ENCODE assay signal across 18 cellular contexts in genomic region chr6:2917065-2917464, GRCh38. TPM values are rescaled to one million over a fixed set of nuclear protein-coding genes. Genes with fewer than 3 reads are reported as not detected.
DNase-seq lines count a peak whose midpoint lies in the region; ATAC-seq and TF ChIP-seq lines count a peak whose summit lies in the region.
"Had no signal": no experiment of that assay in that cellular context is flagged by ENCODE, and none has a peak within 500 bp of the region (broad histone marks: within the 10 kb centered on the region; RNA-seq: fewer than 3 reads in every experiment).

No MANE protein-coding gene starts in this region.

- TF ChIP-seq CTCF in natural killer cell (IDR thresholded peaks at IDR 0.05) (no peak), brain microvascular endothelial cell (IDR thresholded peaks at IDR 0.05; ENCODE audit: low read depth, low read length, missing control alignments) (peak; percentile 17)

- no peaks in the 10 kb centered on the region for H3K9me3 Mint-ChIP-seq in natural killer cell
- H3K9me3 Mint-ChIP-seq in natural killer cell treated with Interleukin-12 subunit alpha and Interleukin-12 subunit beta and Interleukin-15 and Interleukin-18, amount 100 ng/mL, for 72 hours, result peaks cover 3% of the 10 kb centered on the region
- peaks cover 8% of the 10 kb centered on the region for H3K9me3 Mint-ChIP-seq in activated CD4-positive, alpha-beta T cell treated with anti-CD3 and anti-CD28 coated beads, Interleukin-2, amount 10 ng/mL, durations not matched to agents 7 days and 5 days

- H3K4me1 Mint-ChIP-seq in natural killer cell, result peaks cover 47 to 56% of the 10 kb centered on the region in 2 donors
- H3K4me1 Mint-ChIP-seq in natural killer cell treated with Interleukin-12 subunit alpha and Interleukin-12 subunit beta and Interleukin-15 and Interleukin-18, amount 100 ng/mL, for 72 hours (ENCODE audit: low read depth in 2 of 2), result peaks cover 43 to 45% of the 10 kb centered on the region in 2 donors
- peaks cover 18% of the 10 kb centered on the region for H3K4me1 Mint-ChIP-seq in activated CD4-positive, alpha-beta T cell treated with anti-CD3 and anti-CD28 coated beads, Interleukin-2, amount 10 ng/mL, durations not matched to agents 7 days and 5 days

- peaks cover 2% of the 10 kb centered on the region for H3K9me3 ChIP-seq in iPS-18c (ENCODE audit: control insufficient read depth, insufficient read depth, low read length)
- H3K9me3 ChIP-seq: ovary, stomach had no signal

- H3K36me3 ChIP-seq in brain microvascular endothelial cell (replicated peaks), result no peaks in the 10 kb centered on the region
- H3K36me3 ChIP-seq: ovary, stomach had no signal

- DNase-seq in natural killer cell (no peak), brain microvascular endothelial cell (no peak), NCI-H146 treated with DMSO at 0.1 percent for 48 hours (lab: John Stamatoyannopoulos, UW; ENCODE audit: unreplicated experiment) (no peak), NCI-H1694 (lab: John Stamatoyannopoulos, UW) (no peak), Kasumi-1 (lab: John Stamatoyannopoulos, UW) (no peak)
- DNase-seq in natural killer cell treated with Interleukin-12 subunit alpha and Interleukin-12 subunit beta and Interleukin-15 and Interleukin-18, amount 100 ng/mL, for 72 hours (ENCODE audit: low spot score), result no peak
- no peak for DNase-seq in activated CD4-positive, alpha-beta T cell treated with anti-CD3 and anti-CD28 coated beads, Interleukin-2, amount 10 ng/mL, durations not matched to agents 7 days and 5 days
- DNase-seq: aorta; effector CD4-positive, alpha-beta T cell; foreskin fibroblast; NCI-H1436; NCI-H748 treated with DMSO at 0.1 percent for 48 hours; ovary; T-helper 9 cell had no signal

- H3K27me3 ChIP-seq in brain microvascular endothelial cell (replicated peaks), result no peaks in the 10 kb centered on the region
- H3K27me3 ChIP-seq: ovary, stomach had no signal

- no peak overlapping the region for H3K4me3 ChIP-seq in brain microvascular endothelial cell (ENCODE audit: low read depth, low read length)
- H3K4me3 ChIP-seq in iPS-18c (ENCODE audit: insufficient read depth, low read depth, low read length), result peak overlapping the region; percentile 28; the same call in 1 of the 2 replicates
- H3K4me3 ChIP-seq: ovary, smooth muscle cell, stomach had no signal

- H3K27ac ChIP-seq in brain microvascular endothelial cell, result no peak overlapping the region
- H3K27ac ChIP-seq: ovary, stomach had no signal

- CTCF ChIA-PET in activated CD4-positive, alpha-beta T cell treated with anti-CD3 and anti-CD28 coated beads, Interleukin-2, amount 10 ng/mL, durations not matched to agents 7 days and 5 days (lab: Charles Lee), result interaction anchor here (1.0 to 1.8 kb wide), 3 partner anchors 16 to 71 kb away, joined by 3 to 5 read pairs (median 3); no protein-coding TSS in a partner anchor

- H3K4me3 Mint-ChIP-seq in natural killer cell, result peak overlapping the region; percentile 50
- no peak overlapping the region for H3K4me3 Mint-ChIP-seq in natural killer cell treated with Interleukin-12 subunit alpha and Interleukin-12 subunit beta and Interleukin-15 and Interleukin-18, amount 100 ng/mL, for 72 hours
- no peak overlapping the region for H3K4me3 Mint-ChIP-seq in activated CD4-positive, alpha-beta T cell treated with anti-CD3 and anti-CD28 coated beads, Interleukin-2, amount 10 ng/mL, durations not matched to agents 7 days and 5 days

- POLR2A ChIA-PET in activated CD4-positive, alpha-beta T cell treated with anti-CD3 and anti-CD28 coated beads, Interleukin-2, amount 10 ng/mL, durations not matched to agents 7 days and 5 days (lab: Charles Lee), result no interaction called here

- intact Hi-C loops in natural killer cell (cut with micrococcal nuclease), result loop anchor here (5.0 kb wide), 1 partner anchor 125 kb away; no protein-coding TSS in a partner anchor

- in situ Hi-C loops in brain microvascular endothelial cell (cut with HindIII; ENCODE audit: low pct_ligation_motif_present, low sequenced_read_pairs), result no loop called here

- H3K36me3 Mint-ChIP-seq in natural killer cell, result no peaks in the 10 kb centered on the region
- peaks cover 6% of the 10 kb centered on the region for H3K36me3 Mint-ChIP-seq in natural killer cell treated with Interleukin-12 subunit alpha and Interleukin-12 subunit beta and Interleukin-15 and Interleukin-18, amount 100 ng/mL, for 72 hours
- no peaks in the 10 kb centered on the region for H3K36me3 Mint-ChIP-seq in activated CD4-positive, alpha-beta T cell treated with anti-CD3 and anti-CD28 coated beads, Interleukin-2, amount 10 ng/mL, durations not matched to agents 7 days and 5 days (ENCODE audit: low read depth)

- no peak for ATAC-seq in natural killer cell
- ATAC-seq in natural killer cell treated with Interleukin-12 subunit alpha and Interleukin-12 subunit beta and Interleukin-15 and Interleukin-18, amount 100 ng/mL, for 72 hours, result no peak

- H3K27ac Mint-ChIP-seq in natural killer cell, result peak overlapping the region; percentile 84 to 89
- H3K27ac Mint-ChIP-seq in natural killer cell treated with Interleukin-12 subunit alpha and Interleukin-12 subunit beta and Interleukin-15 and Interleukin-18, amount 100 ng/mL, for 72 hours, result peak overlapping the region in 1 of 2 donors; percentile 95
- no peak overlapping the region for H3K27ac Mint-ChIP-seq in activated CD4-positive, alpha-beta T cell treated with anti-CD3 and anti-CD28 coated beads, Interleukin-2, amount 10 ng/mL, durations not matched to agents 7 days and 5 days
- H3K27ac Mint-ChIP-seq: activated T-helper 2 cell treated with anti-CD3 and anti-CD28 coated beads, Interferon-gamma antibody, Interleukin-2, Interleukin-4, amounts not matched to agents 10 μg/mL and 5 μg/mL and 100 μg/mL, durations not matched to agents 14 hours and 24 hours and 36 hours had no signal

- peaks cover 0 to 3% of the 10 kb centered on the region in 2 donors for H3K27me3 Mint-ChIP-seq in natural killer cell (ENCODE audit: low read depth in 2 of 2)
- no peaks in the 10 kb centered on the region for H3K27me3 Mint-ChIP-seq in natural killer cell treated with Interleukin-12 subunit alpha and Interleukin-12 subunit beta and Interleukin-15 and Interleukin-18, amount 100 ng/mL, for 72 hours
- H3K27me3 Mint-ChIP-seq in activated CD4-positive, alpha-beta T cell treated with anti-CD3 and anti-CD28 coated beads, Interleukin-2, amount 10 ng/mL, durations not matched to agents 7 days and 5 days, result peaks cover under 1% of the 10 kb centered on the region

RNA-seq across cellular contexts. Expression of gene SERPINB9, which starts 14.0 kb away (rescaled TPM):
- 10 to 100 TPM; 34.9 to 54.3 (median 47.3) TPM for total RNA-seq in natural killer cell
- total RNA-seq in natural killer cell treated with Interleukin-12 subunit alpha and Interleukin-12 subunit beta and Interleukin-15 and Interleukin-18, amount 100 ng/mL, for 72 hours, result 100 to 1,000 TPM in 1 of 2 donors, 10 to 100 TPM in 1; 59.0 to 159 TPM
- 10 to 100 TPM; 40.2 to 49.4 TPM for total RNA-seq in activated CD4-positive, alpha-beta T cell treated with anti-CD3 and anti-CD28 coated beads, Interleukin-2, amount 10 ng/mL, durations not matched to agents 7 days and 5 days

RNA-seq across cellular contexts. Expression of gene SERPINB6, which starts 54.3 kb away (rescaled TPM):
- 100 to 1,000 TPM; 120 to 135 (median 129) TPM for total RNA-seq in natural killer cell
- 100 to 1,000 TPM; 158 to 170 TPM for total RNA-seq in natural killer cell treated with Interleukin-12 subunit alpha and Interleukin-12 subunit beta and Interleukin-15 and Interleukin-18, amount 100 ng/mL, for 72 hours
- 10 to 100 TPM in 1 of 2 experiments, 1 to 10 TPM in 1; 9.1 to 14.3 TPM for total RNA-seq in activated CD4-positive, alpha-beta T cell treated with anti-CD3 and anti-CD28 coated beads, Interleukin-2, amount 10 ng/mL, durations not matched to agents 7 days and 5 days

Comparison
In these comparisons a context has a peak if more than half of its experiments do, and no peak if none do; other contexts are left out.
1. RNA of gene SERPINB6, which starts 54.3 kb away (total RNA-seq): 158 to 170 TPM in natural killer cell treated with Interleukin-12 subunit alpha and Interleukin-12 subunit beta and Interleukin-15 and Interleukin-18, amount 100 ng/mL, for 72 hours and 120 to 135 TPM in natural killer cell; 9.1 to 14.3 TPM in activated CD4-positive, alpha-beta T cell treated with anti-CD3 and anti-CD28 coated beads, Interleukin-2, amount 10 ng/mL, durations not matched to agents 7 days and 5 days; every median in the first group is over 4 times any median in the second.